Comparison of ENCODE assay signal across 1 cellular context in the genomic region with DNA sequence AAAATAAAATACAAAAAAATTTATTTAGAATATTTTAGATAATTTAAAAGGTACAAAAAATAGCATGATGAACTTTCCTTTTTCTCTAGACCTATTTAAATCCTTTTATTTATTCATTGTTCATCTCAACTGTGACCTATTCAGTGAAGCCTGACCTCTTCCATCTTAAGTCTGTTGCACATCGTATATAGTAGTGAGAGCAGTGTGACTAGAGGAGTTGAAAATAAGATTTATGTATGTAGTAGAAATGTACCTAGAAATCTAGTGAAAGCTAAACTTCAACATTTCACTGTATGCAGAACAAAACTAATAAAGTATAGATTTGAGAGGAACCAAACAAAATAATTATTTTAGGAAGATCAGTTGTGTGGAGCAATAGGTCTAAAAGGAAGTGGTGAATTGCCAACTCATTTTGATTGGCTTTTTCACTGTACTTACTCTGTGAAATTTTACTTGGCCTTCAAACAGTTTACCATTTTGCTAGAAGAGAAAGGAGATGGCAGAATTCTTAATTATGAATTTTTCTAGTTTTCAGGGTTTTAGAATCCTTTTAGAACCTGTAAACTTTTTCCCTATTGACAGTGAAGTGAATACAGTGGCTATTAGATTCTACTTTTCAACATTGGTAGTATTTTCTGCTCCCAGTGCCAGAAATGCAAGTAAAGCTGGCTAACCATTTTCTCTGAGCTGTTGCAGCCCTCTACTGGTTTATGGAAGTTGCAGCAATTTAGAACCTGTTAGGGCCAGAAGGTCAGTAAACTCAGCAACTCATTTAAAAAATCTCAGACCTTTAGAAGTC.
TF ChIP-seq lines count a peak whose summit lies in the region.

No MANE protein-coding gene starts in this region.

TF ChIP-seq in SK-N-SH, 30 proteins besides CTCF, POLR2A, EP300 and RAD21 (continued from another document):
- no peak for TF ChIP-seq MAX (IDR thresholded peaks at IDR 0.05; ENCODE audit: low read depth)
- no peak for TF ChIP-seq RCOR1 (IDR thresholded peaks at IDR 0.05; ENCODE audit: low read length)
- no peak for TF ChIP-seq NFIC (IDR thresholded peaks at IDR 0.05; ENCODE audit: borderline replicate concordance)
- TF ChIP-seq CHD2 (IDR thresholded peaks at IDR 0.05; ENCODE audit: low read length, partially characterized antibody) = peak; percentile 12
- TF ChIP-seq YY1 (IDR thresholded peaks at IDR 0.05; ENCODE audit: low read depth) = no peak
- no peak for TF ChIP-seq TEAD4 (IDR thresholded peaks at IDR 0.05; ENCODE audit: borderline replicate concordance, insufficient read depth)
